1 cellular context compared by ENCODE assay signal in the genomic region with DNA sequence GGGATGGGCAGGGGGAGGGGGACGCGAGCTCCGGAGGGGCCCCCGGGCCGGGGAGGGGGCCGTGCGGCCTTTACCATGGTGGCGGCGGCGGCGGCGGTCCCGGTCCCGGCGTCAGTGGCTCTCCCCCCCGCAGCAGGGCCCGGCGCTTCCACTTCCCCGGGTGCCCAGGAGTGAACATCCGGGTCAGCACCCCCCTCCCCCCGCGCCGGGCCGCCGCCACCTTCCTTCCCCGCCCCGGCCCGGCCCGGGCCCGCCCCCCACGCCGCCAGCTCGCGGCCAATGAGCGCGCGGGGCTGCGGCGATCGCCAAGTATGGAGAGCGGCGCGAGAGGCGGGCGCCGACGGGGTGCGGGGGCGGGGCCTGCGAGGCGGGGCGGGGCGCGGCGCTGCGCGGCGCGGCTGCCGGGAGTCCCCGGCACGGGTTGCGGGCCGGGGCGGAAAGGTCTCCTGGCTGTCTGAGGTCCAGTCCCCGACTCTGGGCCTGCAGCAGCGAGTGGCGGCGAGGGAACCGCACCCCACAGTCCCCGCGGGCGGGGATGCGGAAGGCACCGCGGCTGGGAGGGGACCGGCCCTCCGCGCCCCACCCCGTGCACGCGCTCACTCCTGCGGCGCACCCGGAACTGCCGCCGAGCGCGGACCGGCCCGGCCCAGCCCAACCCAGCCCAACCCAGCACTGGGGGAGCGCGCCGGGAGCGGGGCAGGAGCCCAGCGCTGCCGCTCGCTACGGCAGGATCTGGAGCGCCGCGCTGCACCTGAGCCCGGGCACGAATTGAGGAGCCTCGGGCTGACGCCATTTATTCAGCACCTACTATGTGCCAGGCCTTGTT.
A peak's percentile ranks its signal among the peaks of the same experiment; 100 is the strongest.
TF ChIP-seq lines count a peak whose summit lies in the region.

A gene (minus strand): TSS at position 178 of the 826 bp plus-strand sequence. CDS start 101 bp downstream, at position 77.

TF ChIP-seq in HepG2, 621 proteins besides CTCF, POLR2A, EP300 and RAD21 (continued from another document and continues in another):
- TF ChIP-seq, protein P1, sequence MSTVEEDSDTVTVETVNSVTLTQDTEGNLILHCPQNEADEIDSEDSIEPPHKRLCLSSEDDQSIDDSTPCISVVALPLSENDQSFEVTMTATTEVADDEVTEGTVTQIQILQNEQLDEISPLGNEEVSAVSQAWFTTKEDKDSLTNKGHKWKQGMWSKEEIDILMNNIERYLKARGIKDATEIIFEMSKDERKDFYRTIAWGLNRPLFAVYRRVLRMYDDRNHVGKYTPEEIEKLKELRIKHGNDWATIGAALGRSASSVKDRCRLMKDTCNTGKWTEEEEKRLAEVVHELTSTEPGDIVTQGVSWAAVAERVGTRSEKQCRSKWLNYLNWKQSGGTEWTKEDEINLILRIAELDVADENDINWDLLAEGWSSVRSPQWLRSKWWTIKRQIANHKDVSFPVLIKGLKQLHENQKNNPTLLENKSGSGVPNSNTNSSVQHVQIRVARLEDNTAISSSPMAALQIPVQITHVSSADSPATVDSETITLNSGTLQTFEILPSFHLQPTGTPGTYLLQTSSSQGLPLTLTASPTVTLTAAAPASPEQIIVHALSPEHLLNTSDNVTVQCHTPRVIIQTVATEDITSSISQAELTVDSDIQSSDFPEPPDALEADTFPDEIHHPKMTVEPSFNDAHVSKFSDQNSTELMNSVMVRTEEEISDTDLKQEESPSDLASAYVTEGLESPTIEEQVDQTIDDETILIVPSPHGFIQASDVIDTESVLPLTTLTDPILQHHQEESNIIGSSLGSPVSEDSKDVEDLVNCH (CRISPR knock-in tag; IDR thresholded peaks at IDR 0.05), result no peak
- TF ChIP-seq SNAI1 (CRISPR knock-in tag; IDR thresholded peaks at IDR 0.05; ENCODE audit: borderline replicate concordance), result no peak
- 0 out of 2 replicates have a peak, but pooled peaks have one; percentile 2 for TF ChIP-seq ZNF124 (CRISPR knock-in tag; IDR thresholded peaks at IDR 0.05)
- TF ChIP-seq HNRNPL (IDR thresholded peaks at IDR 0.05; ENCODE audit: low read depth, low read length), result no peak
- peak; percentile 49; the same call in 1 of the 2 replicates for TF ChIP-seq MED1 (CRISPR knock-in tag; IDR thresholded peaks at IDR 0.05)
- no peak for TF ChIP-seq CHD4 (IDR thresholded peaks at IDR 0.05; ENCODE audit: borderline replicate concordance, low read length)
- TF ChIP-seq ZNF720 (CRISPR knock-in tag; IDR thresholded peaks at IDR 0.05), result no peak
- TF ChIP-seq, protein P2, sequence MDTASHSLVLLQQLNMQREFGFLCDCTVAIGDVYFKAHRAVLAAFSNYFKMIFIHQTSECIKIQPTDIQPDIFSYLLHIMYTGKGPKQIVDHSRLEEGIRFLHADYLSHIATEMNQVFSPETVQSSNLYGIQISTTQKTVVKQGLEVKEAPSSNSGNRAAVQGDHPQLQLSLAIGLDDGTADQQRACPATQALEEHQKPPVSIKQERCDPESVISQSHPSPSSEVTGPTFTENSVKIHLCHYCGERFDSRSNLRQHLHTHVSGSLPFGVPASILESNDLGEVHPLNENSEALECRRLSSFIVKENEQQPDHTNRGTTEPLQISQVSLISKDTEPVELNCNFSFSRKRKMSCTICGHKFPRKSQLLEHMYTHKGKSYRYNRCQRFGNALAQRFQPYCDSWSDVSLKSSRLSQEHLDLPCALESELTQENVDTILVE (CRISPR knock-in tag; IDR thresholded peaks at IDR 0.05), result peak; percentile 95
- no peak for TF ChIP-seq ZSCAN30 (CRISPR knock-in tag; IDR thresholded peaks at IDR 0.05)
- TF ChIP-seq ZNF589 (CRISPR knock-in tag; conservative IDR thresholded peaks at IDR 0.05), result no peak
- 0 out of 2 replicates have a peak, but pooled peaks have one; percentile 3 for TF ChIP-seq ZNF224 (CRISPR knock-in tag; IDR thresholded peaks at IDR 0.05)
- no peak; the same call in 1 of the 2 replicates for TF ChIP-seq BCL6 (CRISPR knock-in tag; IDR thresholded peaks at IDR 0.05)
- TF ChIP-seq, protein P3, sequence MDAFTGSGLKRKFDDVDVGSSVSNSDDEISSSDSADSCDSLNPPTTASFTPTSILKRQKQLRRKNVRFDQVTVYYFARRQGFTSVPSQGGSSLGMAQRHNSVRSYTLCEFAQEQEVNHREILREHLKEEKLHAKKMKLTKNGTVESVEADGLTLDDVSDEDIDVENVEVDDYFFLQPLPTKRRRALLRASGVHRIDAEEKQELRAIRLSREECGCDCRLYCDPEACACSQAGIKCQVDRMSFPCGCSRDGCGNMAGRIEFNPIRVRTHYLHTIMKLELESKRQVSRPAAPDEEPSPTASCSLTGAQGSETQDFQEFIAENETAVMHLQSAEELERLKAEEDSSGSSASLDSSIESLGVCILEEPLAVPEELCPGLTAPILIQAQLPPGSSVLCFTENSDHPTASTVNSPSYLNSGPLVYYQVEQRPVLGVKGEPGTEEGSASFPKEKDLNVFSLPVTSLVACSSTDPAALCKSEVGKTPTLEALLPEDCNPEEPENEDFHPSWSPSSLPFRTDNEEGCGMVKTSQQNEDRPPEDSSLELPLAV (CRISPR knock-in tag; conservative IDR thresholded peaks at IDR 0.05; ENCODE audit: low read depth), result no peak
- TF ChIP-seq PTBP1 (IDR thresholded peaks at IDR 0.05; ENCODE audit: low read depth, low read length, poor library complexity, severe bottlenecking), result no peak
- no peak for TF ChIP-seq RFX1 (IDR thresholded peaks at IDR 0.05)
- no peak for TF ChIP-seq ZNF354B (CRISPR knock-in tag; IDR thresholded peaks at IDR 0.05)
- TF ChIP-seq, protein P4, sequence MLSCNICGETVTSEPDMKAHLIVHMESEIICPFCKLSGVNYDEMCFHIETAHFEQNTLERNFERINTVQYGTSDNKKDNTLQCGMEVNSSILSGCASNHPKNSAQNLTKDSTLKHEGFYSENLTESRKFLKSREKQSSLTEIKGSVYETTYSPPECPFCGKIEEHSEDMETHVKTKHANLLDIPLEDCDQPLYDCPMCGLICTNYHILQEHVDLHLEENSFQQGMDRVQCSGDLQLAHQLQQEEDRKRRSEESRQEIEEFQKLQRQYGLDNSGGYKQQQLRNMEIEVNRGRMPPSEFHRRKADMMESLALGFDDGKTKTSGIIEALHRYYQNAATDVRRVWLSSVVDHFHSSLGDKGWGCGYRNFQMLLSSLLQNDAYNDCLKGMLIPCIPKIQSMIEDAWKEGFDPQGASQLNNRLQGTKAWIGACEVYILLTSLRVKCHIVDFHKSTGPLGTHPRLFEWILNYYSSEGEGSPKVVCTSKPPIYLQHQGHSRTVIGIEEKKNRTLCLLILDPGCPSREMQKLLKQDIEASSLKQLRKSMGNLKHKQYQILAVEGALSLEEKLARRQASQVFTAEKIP (CRISPR knock-in tag; IDR thresholded peaks at IDR 0.05; ENCODE audit: borderline replicate concordance), result no peak
- TF ChIP-seq ZNF670 (CRISPR knock-in tag; IDR thresholded peaks at IDR 0.05; ENCODE audit: borderline replicate concordance), result no peak
- peak; percentile 80 for TF ChIP-seq DMAP1 (CRISPR knock-in tag; IDR thresholded peaks at IDR 0.05)
- no peak for TF ChIP-seq ZNF10 (CRISPR knock-in tag; IDR thresholded peaks at IDR 0.05; ENCODE audit: borderline replicate concordance, low read depth)
- no peak for TF ChIP-seq NR2F1 (CRISPR knock-in tag; IDR thresholded peaks at IDR 0.05)
- TF ChIP-seq MTF2 (CRISPR knock-in tag; IDR thresholded peaks at IDR 0.05; ENCODE audit: borderline replicate concordance), result 0 out of 2 replicates have a peak, but pooled peaks have one; percentile 17
- TF ChIP-seq, protein P5, sequence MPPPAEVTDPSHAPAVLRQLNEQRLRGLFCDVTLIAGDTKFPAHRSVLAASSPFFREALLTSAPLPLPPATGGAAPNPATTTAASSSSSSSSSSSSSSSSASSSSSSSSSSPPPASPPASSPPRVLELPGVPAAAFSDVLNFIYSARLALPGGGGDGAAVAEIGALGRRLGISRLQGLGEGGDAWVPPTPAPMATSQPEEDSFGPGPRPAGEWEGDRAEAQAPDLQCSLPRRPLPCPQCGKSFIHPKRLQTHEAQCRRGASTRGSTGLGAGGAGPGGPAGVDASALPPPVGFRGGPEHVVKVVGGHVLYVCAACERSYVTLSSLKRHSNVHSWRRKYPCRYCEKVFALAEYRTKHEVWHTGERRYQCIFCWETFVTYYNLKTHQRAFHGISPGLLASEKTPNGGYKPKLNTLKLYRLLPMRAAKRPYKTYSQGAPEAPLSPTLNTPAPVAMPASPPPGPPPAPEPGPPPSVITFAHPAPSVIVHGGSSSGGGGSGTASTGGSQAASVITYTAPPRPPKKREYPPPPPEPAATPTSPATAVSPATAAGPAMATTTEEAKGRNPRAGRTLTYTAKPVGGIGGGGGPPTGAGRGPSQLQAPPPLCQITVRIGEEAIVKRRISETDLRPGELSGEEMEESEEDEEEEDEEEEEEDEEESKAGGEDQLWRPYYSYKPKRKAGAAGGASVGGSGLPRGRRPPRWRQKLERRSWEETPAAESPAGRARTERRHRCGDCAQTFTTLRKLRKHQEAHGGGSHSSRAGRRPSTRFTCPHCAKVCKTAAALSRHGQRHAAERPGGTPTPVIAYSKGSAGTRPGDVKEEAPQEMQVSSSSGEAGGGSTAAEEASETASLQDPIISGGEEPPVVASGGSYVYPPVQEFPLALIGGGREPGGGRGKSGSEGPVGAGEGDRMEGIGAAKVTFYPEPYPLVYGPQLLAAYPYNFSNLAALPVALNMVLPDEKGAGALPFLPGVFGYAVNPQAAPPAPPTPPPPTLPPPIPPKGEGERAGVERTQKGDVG (CRISPR knock-in tag; IDR thresholded peaks at IDR 0.05; ENCODE audit: borderline replicate concordance), result no peak
- TF ChIP-seq ZNF335 (CRISPR knock-in tag; IDR thresholded peaks at IDR 0.05), result no peak
- TF ChIP-seq, protein P6, sequence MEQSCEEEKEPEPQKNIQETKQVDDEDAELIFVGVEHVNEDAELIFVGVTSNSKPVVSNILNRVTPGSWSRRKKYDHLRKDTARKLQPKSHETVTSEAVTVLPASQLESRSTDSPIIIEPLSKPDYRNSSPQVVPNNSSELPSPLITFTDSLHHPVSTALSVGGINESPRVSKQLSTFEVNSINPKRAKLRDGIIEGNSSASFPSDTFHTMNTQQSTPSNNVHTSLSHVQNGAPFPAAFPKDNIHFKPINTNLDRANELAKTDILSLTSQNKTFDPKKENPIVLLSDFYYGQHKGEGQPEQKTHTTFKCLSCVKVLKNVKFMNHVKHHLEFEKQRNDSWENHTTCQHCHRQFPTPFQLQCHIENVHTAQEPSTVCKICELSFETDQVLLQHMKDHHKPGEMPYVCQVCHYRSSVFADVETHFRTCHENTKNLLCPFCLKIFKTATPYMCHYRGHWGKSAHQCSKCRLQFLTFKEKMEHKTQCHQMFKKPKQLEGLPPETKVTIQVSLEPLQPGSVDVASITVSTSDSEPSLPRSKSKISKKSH (CRISPR knock-in tag; IDR thresholded peaks at IDR 0.05; ENCODE audit: borderline replicate concordance), result no peak
- TF ChIP-seq, protein P7, sequence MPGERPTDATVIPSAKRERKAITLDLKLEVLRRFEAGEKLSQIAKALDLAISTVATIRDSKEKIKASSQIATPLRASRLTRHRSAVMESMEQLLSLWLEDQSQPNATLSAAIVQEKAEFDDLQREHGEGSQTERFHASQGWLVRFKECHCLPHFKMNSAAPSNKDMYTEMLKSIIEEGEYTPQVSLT (CRISPR knock-in tag; IDR thresholded peaks at IDR 0.05; ENCODE audit: borderline replicate concordance, low read depth), result no peak
- TF ChIP-seq ZNF484 (CRISPR knock-in tag; IDR thresholded peaks at IDR 0.05; ENCODE audit: borderline replicate concordance, low read depth), result no peak
- TF ChIP-seq GTF3A (CRISPR knock-in tag; conservative IDR thresholded peaks at IDR 0.05), result no peak
- TF ChIP-seq, protein P8, sequence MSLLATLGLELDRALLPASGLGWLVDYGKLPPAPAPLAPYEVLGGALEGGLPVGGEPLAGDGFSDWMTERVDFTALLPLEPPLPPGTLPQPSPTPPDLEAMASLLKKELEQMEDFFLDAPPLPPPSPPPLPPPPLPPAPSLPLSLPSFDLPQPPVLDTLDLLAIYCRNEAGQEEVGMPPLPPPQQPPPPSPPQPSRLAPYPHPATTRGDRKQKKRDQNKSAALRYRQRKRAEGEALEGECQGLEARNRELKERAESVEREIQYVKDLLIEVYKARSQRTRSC (CRISPR knock-in tag; IDR thresholded peaks at IDR 0.05; ENCODE audit: low read depth), result no peak
- TF ChIP-seq, protein P9, sequence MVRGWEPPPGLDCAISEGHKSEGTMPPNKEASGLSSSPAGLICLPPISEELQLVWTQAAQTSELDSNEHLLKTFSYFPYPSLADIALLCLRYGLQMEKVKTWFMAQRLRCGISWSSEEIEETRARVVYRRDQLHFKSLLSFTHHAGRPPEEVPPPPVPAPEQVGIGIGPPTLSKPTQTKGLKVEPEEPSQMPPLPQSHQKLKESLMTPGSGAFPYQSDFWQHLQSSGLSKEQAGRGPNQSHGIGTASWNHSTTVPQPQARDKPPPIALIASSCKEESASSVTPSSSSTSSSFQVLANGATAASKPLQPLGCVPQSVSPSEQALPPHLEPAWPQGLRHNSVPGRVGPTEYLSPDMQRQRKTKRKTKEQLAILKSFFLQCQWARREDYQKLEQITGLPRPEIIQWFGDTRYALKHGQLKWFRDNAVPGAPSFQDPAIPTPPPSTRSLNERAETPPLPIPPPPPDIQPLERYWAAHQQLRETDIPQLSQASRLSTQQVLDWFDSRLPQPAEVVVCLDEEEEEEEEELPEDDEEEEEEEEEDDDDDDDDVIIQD (CRISPR knock-in tag; IDR thresholded peaks at IDR 0.05; ENCODE audit: low read depth), result no peak
- TF ChIP-seq POLR2AphosphoS5 (IDR thresholded peaks at IDR 0.05; ENCODE audit: low read depth, low read length), result peak; percentile 54
- TF ChIP-seq, protein P10, sequence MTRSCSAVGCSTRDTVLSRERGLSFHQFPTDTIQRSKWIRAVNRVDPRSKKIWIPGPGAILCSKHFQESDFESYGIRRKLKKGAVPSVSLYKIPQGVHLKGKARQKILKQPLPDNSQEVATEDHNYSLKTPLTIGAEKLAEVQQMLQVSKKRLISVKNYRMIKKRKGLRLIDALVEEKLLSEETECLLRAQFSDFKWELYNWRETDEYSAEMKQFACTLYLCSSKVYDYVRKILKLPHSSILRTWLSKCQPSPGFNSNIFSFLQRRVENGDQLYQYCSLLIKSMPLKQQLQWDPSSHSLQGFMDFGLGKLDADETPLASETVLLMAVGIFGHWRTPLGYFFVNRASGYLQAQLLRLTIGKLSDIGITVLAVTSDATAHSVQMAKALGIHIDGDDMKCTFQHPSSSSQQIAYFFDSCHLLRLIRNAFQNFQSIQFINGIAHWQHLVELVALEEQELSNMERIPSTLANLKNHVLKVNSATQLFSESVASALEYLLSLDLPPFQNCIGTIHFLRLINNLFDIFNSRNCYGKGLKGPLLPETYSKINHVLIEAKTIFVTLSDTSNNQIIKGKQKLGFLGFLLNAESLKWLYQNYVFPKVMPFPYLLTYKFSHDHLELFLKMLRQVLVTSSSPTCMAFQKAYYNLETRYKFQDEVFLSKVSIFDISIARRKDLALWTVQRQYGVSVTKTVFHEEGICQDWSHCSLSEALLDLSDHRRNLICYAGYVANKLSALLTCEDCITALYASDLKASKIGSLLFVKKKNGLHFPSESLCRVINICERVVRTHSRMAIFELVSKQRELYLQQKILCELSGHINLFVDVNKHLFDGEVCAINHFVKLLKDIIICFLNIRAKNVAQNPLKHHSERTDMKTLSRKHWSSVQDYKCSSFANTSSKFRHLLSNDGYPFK (CRISPR knock-in tag; IDR thresholded peaks at IDR 0.05; ENCODE audit: borderline replicate concordance), result no peak
- no peak for TF ChIP-seq ZFP90 (CRISPR knock-in tag; IDR thresholded peaks at IDR 0.05; ENCODE audit: borderline replicate concordance)
- TF ChIP-seq TAF1 (CRISPR knock-in tag; IDR thresholded peaks at IDR 0.05), result peak; percentile 77
- TF ChIP-seq ZNF326 (CRISPR knock-in tag; IDR thresholded peaks at IDR 0.05; ENCODE audit: borderline replicate concordance), result no peak
- TF ChIP-seq, protein P11, sequence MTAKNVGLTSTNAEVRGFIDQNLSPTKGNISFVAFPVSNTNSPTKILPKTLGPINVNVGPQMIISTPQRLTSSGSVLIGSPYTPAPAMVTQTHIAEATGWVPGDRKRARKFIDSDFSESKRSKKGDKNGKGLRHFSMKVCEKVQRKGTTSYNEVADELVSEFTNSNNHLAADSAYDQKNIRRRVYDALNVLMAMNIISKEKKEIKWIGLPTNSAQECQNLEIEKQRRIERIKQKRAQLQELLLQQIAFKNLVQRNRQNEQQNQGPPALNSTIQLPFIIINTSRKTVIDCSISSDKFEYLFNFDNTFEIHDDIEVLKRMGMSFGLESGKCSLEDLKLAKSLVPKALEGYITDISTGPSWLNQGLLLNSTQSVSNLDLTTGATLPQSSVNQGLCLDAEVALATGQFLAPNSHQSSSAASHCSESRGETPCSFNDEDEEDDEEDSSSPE (CRISPR knock-in tag; IDR thresholded peaks at IDR 0.05), result no peak; the same call in none of the 2 replicates
